ENCODE assay signal across 11 cellular contexts in genomic region chr7:36474283-36475010, GRCh38.
DNase-seq lines count a peak whose midpoint lies in the region; ATAC-seq, FAIRE-seq and TF ChIP-seq lines count a peak whose summit lies in the region.
"Had no signal": no experiment of that assay in that cellular context is flagged by ENCODE, and none has a peak within 500 bp of the region (broad histone marks: within the 10 kb centered on the region; RNA-seq: fewer than 3 reads in every experiment).

No MANE protein-coding gene starts in this region.

- H3K9me2 ChIP-seq in Loucy (replicated peaks; ENCODE audit: low read depth, low read length), result no peaks in the 10 kb centered on the region

- H3K79me2 ChIP-seq in Loucy (ENCODE audit: insufficient read depth, low read length), result no peaks in the 10 kb centered on the region

- peak overlapping the region; percentile 72 for H3K4me2 ChIP-seq in Loucy (ENCODE audit: low read depth, low read length, poor library complexity, severe bottlenecking)

- 84% methylated on average over 5 to 6 of the region's 6 CpGs for WGBS in mesodermal cell (ENCODE audit: insufficient coverage in 2 of 2), 2 experiments

- H3K4me3 Mint-ChIP-seq in activated T-cell treated with anti-CD3 and anti-CD28 coated beads, Interleukin-2, amount 50 U/mL, for 72 hours, result peak overlapping the region in 1 of 2 donors; percentile 61
- H3K4me3 Mint-ChIP-seq: T-cell had no signal

- intact Hi-C loops in kidney (cut with DNase I), result no loop called here

- peaks cover 4 to 6% of the 10 kb centered on the region in 2 donors for H3K36me3 Mint-ChIP-seq in activated T-cell treated with anti-CD3 and anti-CD28 coated beads, Interleukin-2, amount 50 U/mL, for 72 hours (ENCODE audit: insufficient read depth in 2 of 2)
- H3K36me3 Mint-ChIP-seq: T-cell had no signal

- H2AFZ ChIP-seq in Loucy (ENCODE audit: low read length), result peak overlapping the region; percentile 23; the same call in 1 of the 2 replicates

- peaks cover 2 to 5% of the 10 kb centered on the region in 2 donors for H3K9me3 Mint-ChIP-seq in activated T-cell treated with anti-CD3 and anti-CD28 coated beads, Interleukin-2, amount 50 U/mL, for 72 hours

- no peaks in the 10 kb centered on the region for H3K27me3 ChIP-seq in Loucy (ENCODE audit: insufficient read depth, low read length, poor library complexity, severe bottlenecking)

- no peak for FAIRE-seq in kidney (lab: Jason Lieb, UNC)
- FAIRE-seq: H1 had no signal

- TF ChIP-seq CTCF in Loucy (conservative IDR thresholded peaks at IDR 0.05; ENCODE audit: low read length) (no peak), kidney (IDR thresholded peaks at IDR 0.05; ENCODE audit: borderline replicate concordance, extremely low read depth, insufficient read depth) (no peak)

- H3K36me3 ChIP-seq in Loucy (ENCODE audit: insufficient read depth, low read length) (no peaks in the 10 kb centered on the region), mesodermal cell (ENCODE audit: control insufficient read depth, insufficient read depth, low read length) (no peaks in the 10 kb centered on the region), kidney (ENCODE audit: control insufficient read depth in 1 of 2, insufficient read depth in 2 of 2, low read length in 2 of 2) (no peaks in the 10 kb centered on the region)

- H4K20me1 ChIP-seq in Loucy (ENCODE audit: insufficient read depth, low read length, poor library complexity, severe bottlenecking), result no peaks in the 10 kb centered on the region

- H3K27ac ChIP-seq in mesodermal cell (ENCODE audit: low read depth, low read length, severe bottlenecking), result peak overlapping the region; percentile 73
- H3K27ac ChIP-seq in kidney (ENCODE audit: low read depth in 2 of 2, low read length in 2 of 2), result no peak overlapping the region

- H3K4me1 ChIP-seq in Loucy (ENCODE audit: insufficient read depth, low read length, poor library complexity, severe bottlenecking), result peaks cover 20% of the 10 kb centered on the region
- H3K4me1 ChIP-seq in mesodermal cell (ENCODE audit: control insufficient read depth, insufficient read depth, low read length, poor library complexity, severe bottlenecking), result peaks cover 15% of the 10 kb centered on the region
- H3K4me1 ChIP-seq in kidney (ENCODE audit: control insufficient read depth in 1 of 2, insufficient read depth in 1 of 2, low read depth in 1 of 2, low read length in 2 of 2), result no peaks in the 10 kb centered on the region

- H3K9ac ChIP-seq in Loucy (ENCODE audit: low read depth, low read length, poor library complexity, severe bottlenecking) (peak overlapping the region; percentile 25), kidney (ENCODE audit: low read length in 2 of 2) (no peak overlapping the region)

- no peaks in the 10 kb centered on the region for H3K27me3 Mint-ChIP-seq in activated T-cell treated with anti-CD3 and anti-CD28 coated beads, Interleukin-2, amount 50 U/mL, for 72 hours (ENCODE audit: low read depth)

- no peak overlapping the region for H3K27ac Mint-ChIP-seq in activated T-cell treated with anti-CD3 and anti-CD28 coated beads, Interleukin-2, amount 50 U/mL, for 72 hours
- H3K27ac Mint-ChIP-seq: T-cell had no signal

- peak; percentile 67 to 68 for ATAC-seq in activated T-cell treated with anti-CD3 and anti-CD28 coated beads, Interleukin-2, amount 50 U/mL, for 72 hours (replicated peaks in 1 of 2)

- DNase-seq in ELR (ENCODE audit: low read depth) (peak; percentile 77), amygdala (lab: John Stamatoyannopoulos, UW) (no peak), HK-2 (ENCODE audit: unreplicated experiment) (no peak), kidney (no peak)
- DNase-seq in activated T-cell treated with anti-CD3 and anti-CD28 coated beads, Interleukin-2, amount 50 U/mL, for 72 hours, result no peak
- DNase-seq in effector CD8-positive, alpha-beta T cell (lab: John Stamatoyannopoulos, UW), result no peak
- DNase-seq: NCI-H1092, T-cell had no signal

- H3K4me3 ChIP-seq in Loucy (ENCODE audit: low read length, poor library complexity, severe bottlenecking), result peak overlapping the region; percentile 53
- no peak overlapping the region for H3K4me3 ChIP-seq in mesodermal cell (ENCODE audit: extremely low read depth, insufficient read depth, low read length, poor library complexity, severe bottlenecking)
- H3K4me3 ChIP-seq in kidney (ENCODE audit: low read length in 2 of 2), result no peak overlapping the region

- peaks cover 10% of the 10 kb centered on the region for H3F3A ChIP-seq in Loucy (ENCODE audit: low read depth)

- H3K9me3 ChIP-seq in Loucy (ENCODE audit: insufficient read depth, low read depth, low read length), result peaks cover 6% of the 10 kb centered on the region; the same call in 1 of the 2 replicates
- H3K9me3 ChIP-seq in mesodermal cell (ENCODE audit: control insufficient read depth, low read length), result no peaks in the 10 kb centered on the region
- H3K9me3 ChIP-seq in kidney (ENCODE audit: control insufficient read depth in 1 of 2, low read length in 2 of 2), result no peaks in the 10 kb centered on the region

- H3K4me1 Mint-ChIP-seq in activated T-cell treated with anti-CD3 and anti-CD28 coated beads, Interleukin-2, amount 50 U/mL, for 72 hours (ENCODE audit: low read depth), result peaks cover 20% of the 10 kb centered on the region
